14 cellular contexts compared by ENCODE assay signal in genomic region chr18:8798996-8799395, GRCh38.
DNase-seq lines count a peak whose midpoint lies in the region; ATAC-seq and TF ChIP-seq lines count a peak whose summit lies in the region.
"Had no signal": no experiment of that assay in that cellular context is flagged by ENCODE, and none has a peak within 500 bp of the region (broad histone marks: within the 10 kb centered on the region; RNA-seq: fewer than 3 reads in every experiment).

No MANE protein-coding gene starts in this region.

- H4K5ac ChIP-seq in IMR-90 (ENCODE audit: low read depth, low read length), result peak overlapping the region; percentile 83

- H3K27ac ChIP-seq in AG04450 (ENCODE audit: low read depth, low read length) (peak overlapping the region; percentile 100), IMR-90 (ENCODE audit: insufficient read depth, low read length) (peak overlapping the region; percentile 95)
- H3K27ac ChIP-seq: adrenal gland, C4-2B, WERI-Rb-1 had no signal

- no peak overlapping the region for H3K4me3 Mint-ChIP-seq in WTC11
- H3K4me3 Mint-ChIP-seq in T-helper 2 cell treated with Interferon-gamma antibody and Interleukin-4, amounts not matched to agents 5 μg/mL and 100 μg/mL, for 36 hours, result no peak overlapping the region
- H3K4me3 Mint-ChIP-seq: type B pancreatic cell had no signal

- no peak for ATAC-seq in IMR-90 (ENCODE audit: low read depth)
- no peak for ATAC-seq in WTC11
- ATAC-seq in GM19455 (IDR thresholded peaks at IDR 0.05; ENCODE audit: unreplicated experiment), result no peak

- peaks cover 31% of the 10 kb centered on the region for H3K36me3 ChIP-seq in IMR-90 (ENCODE audit: control insufficient read depth, insufficient read depth, low read length)
- no peaks in the 10 kb centered on the region for H3K36me3 ChIP-seq in mucosa of stomach (ENCODE audit: control insufficient read depth, insufficient read depth, low read length)
- no peaks in the 10 kb centered on the region for H3K36me3 ChIP-seq in HAP-1 (replicated peaks)
- H3K36me3 ChIP-seq: adrenal gland, WERI-Rb-1 had no signal

- H2AFZ ChIP-seq in IMR-90 (replicated peaks; ENCODE audit: low read length, poor library complexity), result no peak overlapping the region

- no peaks in the 10 kb centered on the region for H3K27me3 ChIP-seq in AG04450 (ENCODE audit: control insufficient read depth, insufficient read depth, low read length)
- no peaks in the 10 kb centered on the region for H3K27me3 ChIP-seq in IMR-90 (ENCODE audit: control insufficient read depth, insufficient read depth, low read length)
- H3K27me3 ChIP-seq in mucosa of stomach (ENCODE audit: control insufficient read depth, insufficient read depth, low read length), result no peaks in the 10 kb centered on the region
- no peaks in the 10 kb centered on the region for H3K27me3 ChIP-seq in HAP-1 (ENCODE audit: low read depth)
- H3K27me3 ChIP-seq: adrenal gland had no signal

- intact Hi-C loops in IMR-90 (cut with micrococcal nuclease), result no loop called here

- peak overlapping the region; percentile 63 for H2AK5ac ChIP-seq in IMR-90 (ENCODE audit: low read depth, low read length)

- peak overlapping the region; percentile 45; the same call in 1 of the 2 replicates for H3K27ac Mint-ChIP-seq in WTC11
- H3K27ac Mint-ChIP-seq in T-helper 2 cell treated with Interferon-gamma antibody and Interleukin-4, amounts not matched to agents 5 μg/mL and 100 μg/mL, for 36 hours, result no peak overlapping the region
- H3K27ac Mint-ChIP-seq: type B pancreatic cell had no signal

- no peak for TF ChIP-seq POLR2A in IMR-90 (IDR thresholded peaks at IDR 0.05; ENCODE audit: low read depth, low read length)

- H3K9me3 Mint-ChIP-seq in WTC11, result no peaks in the 10 kb centered on the region
- H3K9me3 Mint-ChIP-seq in T-helper 2 cell treated with Interferon-gamma antibody and Interleukin-4, amounts not matched to agents 5 μg/mL and 100 μg/mL, for 36 hours, result no peaks in the 10 kb centered on the region
- H3K9me3 Mint-ChIP-seq: type B pancreatic cell had no signal

- H2AK9ac ChIP-seq in IMR-90 (replicated peaks; ENCODE audit: low read depth, low read length, poor library complexity), result peak overlapping the region; percentile 48

- H3K4me1 ChIP-seq in IMR-90 (ENCODE audit: control insufficient read depth, insufficient read depth, low read length), result peaks cover 52% of the 10 kb centered on the region
- H3K4me1 ChIP-seq in mucosa of stomach (ENCODE audit: control insufficient read depth, insufficient read depth, low read length), result peaks cover 74% of the 10 kb centered on the region
- peaks cover 8% of the 10 kb centered on the region for H3K4me1 ChIP-seq in HAP-1
- H3K4me1 ChIP-seq: adrenal gland had no signal

- no peak overlapping the region for H3K4me2 ChIP-seq in IMR-90 (ENCODE audit: low read depth, low read length)

- H3K4me3 ChIP-seq in AG04450 (ENCODE audit: low read depth, low read length), result no peak overlapping the region
- H3K4me3 ChIP-seq in IMR-90 (ENCODE audit: insufficient read depth, low read depth, low read length), result no peak overlapping the region
- H3K4me3 ChIP-seq in mucosa of stomach (ENCODE audit: low read length), result no peak overlapping the region
- H3K4me3 ChIP-seq in HAP-1, result no peak overlapping the region
- H3K4me3 ChIP-seq: adrenal gland had no signal

- peaks cover 43% of the 10 kb centered on the region for H3K9me1 ChIP-seq in IMR-90 (ENCODE audit: insufficient read depth, low read length)

- TF ChIP-seq RAD21 in IMR-90 (IDR thresholded peaks at IDR 0.05; ENCODE audit: low read length), result no peak

- no peaks in the 10 kb centered on the region for H4K20me1 ChIP-seq in IMR-90 (ENCODE audit: insufficient read depth, low read length)

- dilution Hi-C loops in IMR-90 (cut with HindIII; ENCODE audit: low sequenced_read_pairs, unreplicated experiment), result no loop called here

- peak overlapping the region; percentile 99 for H2BK20ac ChIP-seq in IMR-90 (ENCODE audit: low read depth, low read length)

- H3K9ac ChIP-seq in IMR-90 (ENCODE audit: low read depth, low read length), result peak overlapping the region; percentile 26; the same call in 1 of the 2 replicates
- H3K9ac ChIP-seq in mucosa of stomach (ENCODE audit: low read length), result peak overlapping the region; percentile 9

- peak overlapping the region; percentile 95 for H4K91ac ChIP-seq in IMR-90 (ENCODE audit: insufficient read depth, low read depth, low read length)

- CTCF ChIA-PET in AG04450 (lab: Charles Lee), result interaction anchor here (0.7 to 5.7 kb wide), 3 partner anchors 9 to 189 kb away, joined by 3 to 30 read pairs (median 4); no protein-coding TSS in a partner anchor
- CTCF ChIA-PET in IMR-90 (lab: Yijun Ruan, JAX), result interaction anchor here (0.6 kb wide), 1 partner anchor 257 kb away, joined by 4 read pairs; no protein-coding TSS in a partner anchor
- CTCF ChIA-PET in WTC11 (lab: Charles Lee), result no interaction called here

- no peak for TF ChIP-seq CTCF in AG04450 (IDR thresholded peaks at IDR 0.05; ENCODE audit: low read depth, low read length)
- no peak for TF ChIP-seq CTCF in IMR-90 (conservative IDR thresholded peaks at IDR 0.05; ENCODE audit: low read depth, low read length)
- no peak for TF ChIP-seq CTCF in WTC11 (IDR thresholded peaks at IDR 0.05)

- H3K79me1 ChIP-seq in IMR-90 (ENCODE audit: low read depth in 1 of 2, low read length in 2 of 2), result peaks cover 32 to 66% of the 10 kb centered on the region in 2 experiments

- POLR2A ChIA-PET in AG04450 (lab: Yijun Ruan, JAX), result interaction anchor here (2.8 kb wide), 1 partner anchor 51 kb away, joined by 22 read pairs; no protein-coding TSS in a partner anchor
- POLR2A ChIA-PET in IMR-90 (lab: Charles Lee; ENCODE audit: unreplicated experiment), result interaction anchor here (1.3 kb wide), 1 partner anchor 10 kb away, joined by 4 read pairs; no protein-coding TSS in a partner anchor
- POLR2A ChIA-PET in WTC11 (lab: Charles Lee), result no interaction called here

- peak overlapping the region; percentile 98 for H3K23ac ChIP-seq in IMR-90 (ENCODE audit: low read depth, low read length)

- H3K4ac ChIP-seq in IMR-90 (ENCODE audit: low read depth, low read length), result peak overlapping the region; percentile 100

- DNase-seq in AG04450 (ENCODE audit: low read depth, low spot score), result no peak
- DNase-seq in IMR-90, result no peak
- no peak for DNase-seq in WTC11 (ENCODE audit: low spot score)
- DNase-seq in T-helper 2 cell treated with Interferon-gamma antibody and Interleukin-4, amounts not matched to agents 5 μg/mL and 100 μg/mL, for 36 hours (ENCODE audit: low spot score), result no peak
- no peak for DNase-seq in HAP-1 (ENCODE audit: low spot score in 2 of 2)
- DNase-seq in stimulated activated naive CD4-positive, alpha-beta T cell (lab: John Stamatoyannopoulos, UW), result no peak
- DNase-seq: effector CD8-positive, alpha-beta T cell; hippocampal formation; WERI-Rb-1 had no signal

- peak overlapping the region; percentile 96 for H3K56ac ChIP-seq in IMR-90 (ENCODE audit: extremely low read depth, insufficient read depth, low read length)

- no peaks in the 10 kb centered on the region for H3K27me3 Mint-ChIP-seq in WTC11 (ENCODE audit: low read depth)
- peaks cover 3% of the 10 kb centered on the region for H3K27me3 Mint-ChIP-seq in T-helper 2 cell treated with Interferon-gamma antibody and Interleukin-4, amounts not matched to agents 5 μg/mL and 100 μg/mL, for 36 hours (ENCODE audit: low read depth)
- H3K27me3 Mint-ChIP-seq: type B pancreatic cell had no signal

- H3K14ac ChIP-seq in IMR-90 (replicated peaks; ENCODE audit: low read depth, low read length), result peak overlapping the region; percentile 99

- H3K18ac ChIP-seq in IMR-90 (ENCODE audit: low read depth, low read length), result peak overlapping the region; percentile 63

- WGBS in IMR-90 (ENCODE audit: extremely low coverage in 2 of 2, insufficient read length in 1 of 2), 2 experiments, result 69% methylated on average over 6 of the region's 11 CpGs; no CpG with 5 or more reads in 1 of the 2 experiments

- no TSS peak for BruUV-seq in IMR-90 (replicated peaks; lab: Mats Ljungman, UMichigan)

- peak overlapping the region; percentile 71 to 98 for H4K8ac ChIP-seq in IMR-90 (ENCODE audit: low read depth in 2 of 2, low read length in 2 of 2)

- H3K9me3 ChIP-seq in AG04450 (ENCODE audit: control insufficient read depth, insufficient read depth, low read length) (no peaks in the 10 kb centered on the region), IMR-90 (ENCODE audit: control insufficient read depth, insufficient read depth, low read length) (no peaks in the 10 kb centered on the region), mucosa of stomach (ENCODE audit: control insufficient read depth, low read length) (no peaks in the 10 kb centered on the region), HAP-1 (no peaks in the 10 kb centered on the region)
- H3K9me3 ChIP-seq: adrenal gland had no signal

- H2BK5ac ChIP-seq in IMR-90 (ENCODE audit: low read depth, low read length, poor library complexity, severe bottlenecking), result peak overlapping the region; percentile 96

- in situ Hi-C loops in IMR-90 (cut with MboI; ENCODE audit: low sequenced_read_pairs), result loop anchor here (5.0 kb wide), 1 partner anchor 92 kb away; the partner anchor contains the start of gene MTCL1
- in situ Hi-C loops in HAP-1 (cut with MboI; ENCODE audit: low sequenced_read_pairs), result no loop called here

- peaks cover 37% of the 10 kb centered on the region for H3K36me3 Mint-ChIP-seq in WTC11
- no peaks in the 10 kb centered on the region for H3K36me3 Mint-ChIP-seq in T-helper 2 cell treated with Interferon-gamma antibody and Interleukin-4, amounts not matched to agents 5 μg/mL and 100 μg/mL, for 36 hours (ENCODE audit: low read depth)

- peak overlapping the region; percentile 87 for H2BK15ac ChIP-seq in IMR-90 (ENCODE audit: low read depth, low read length)

- H2BK120ac ChIP-seq in IMR-90 (ENCODE audit: low read depth, low read length), result peak overlapping the region; percentile 99

- peaks cover 79% of the 10 kb centered on the region for H3K4me1 Mint-ChIP-seq in WTC11
- peaks cover 2% of the 10 kb centered on the region for H3K4me1 Mint-ChIP-seq in T-helper 2 cell treated with Interferon-gamma antibody and Interleukin-4, amounts not matched to agents 5 μg/mL and 100 μg/mL, for 36 hours (ENCODE audit: low read depth)

TF ChIP-seq in IMR-90, 13 proteins besides CTCF, POLR2A, EP300 and RAD21 (continues in another document):
- no peak for TF ChIP-seq RCOR1 (IDR thresholded peaks at IDR 0.05; ENCODE audit: insufficient replicate concordance, low read length)
- no peak for TF ChIP-seq MXI1 (IDR thresholded peaks at IDR 0.05; ENCODE audit: borderline replicate concordance, low read depth, low read length)
- TF ChIP-seq BHLHE40 (IDR thresholded peaks at IDR 0.05; ENCODE audit: low read depth, low read length), result no peak
- no peak for TF ChIP-seq MAZ (IDR thresholded peaks at IDR 0.05; ENCODE audit: borderline replicate concordance, low read depth, low read length)
